Comparison of ENCODE assay signal across 1 cellular context in the genomic region with DNA sequence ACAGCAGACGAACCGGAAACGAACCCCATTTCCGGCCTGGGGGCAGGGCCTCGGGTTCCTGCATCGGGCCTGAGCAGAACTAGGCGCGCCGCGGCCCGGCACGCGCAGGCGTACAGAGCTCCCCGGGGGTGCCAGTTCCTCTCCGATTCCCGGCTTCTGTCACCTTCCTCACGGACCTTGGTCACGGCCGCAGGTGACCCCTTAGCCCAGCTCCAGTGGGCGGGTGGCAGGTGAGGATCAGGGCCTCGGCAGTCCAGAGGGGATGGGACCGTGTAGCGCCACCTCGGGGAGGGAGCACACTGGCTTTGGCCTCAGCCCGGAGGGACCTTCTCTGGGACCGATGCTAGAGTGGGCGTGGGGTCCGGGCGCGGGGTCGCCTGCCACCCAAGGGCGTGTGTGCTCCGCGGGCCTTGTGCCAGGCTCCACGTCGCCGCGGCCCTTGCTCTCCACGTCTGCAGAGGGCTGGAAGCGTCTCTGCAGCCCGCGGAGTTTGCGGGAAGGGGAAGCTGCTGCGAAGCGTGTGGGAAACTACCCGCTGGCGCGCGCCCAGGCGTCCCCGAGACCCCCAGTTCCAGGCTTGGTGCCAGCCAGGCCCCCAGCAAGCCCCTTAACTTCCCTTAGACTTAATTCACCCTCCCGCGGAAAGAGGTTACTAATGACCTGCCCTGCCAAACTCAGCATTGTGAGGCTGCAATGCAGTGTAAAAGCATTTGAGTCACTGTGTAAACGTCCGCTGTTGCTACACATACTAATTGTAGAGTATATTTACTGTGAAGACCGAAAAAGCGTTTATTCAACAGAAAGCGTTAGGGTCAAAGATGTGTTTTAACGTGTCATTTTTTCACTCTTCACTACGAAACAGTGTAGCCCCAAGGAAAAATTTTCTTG.
A peak's percentile ranks its signal among the peaks of the same experiment; 100 is the strongest.
TF ChIP-seq lines count a peak whose summit lies in the region.

A gene (plus strand): TSS at position 48 of the 888 bp plus-strand sequence. CDS start 7,930 bp downstream, outside the sequence.

TF ChIP-seq in WTC11, 78 proteins besides CTCF, POLR2A, EP300 and RAD21 (continued from another document):
- TF ChIP-seq, protein P1, sequence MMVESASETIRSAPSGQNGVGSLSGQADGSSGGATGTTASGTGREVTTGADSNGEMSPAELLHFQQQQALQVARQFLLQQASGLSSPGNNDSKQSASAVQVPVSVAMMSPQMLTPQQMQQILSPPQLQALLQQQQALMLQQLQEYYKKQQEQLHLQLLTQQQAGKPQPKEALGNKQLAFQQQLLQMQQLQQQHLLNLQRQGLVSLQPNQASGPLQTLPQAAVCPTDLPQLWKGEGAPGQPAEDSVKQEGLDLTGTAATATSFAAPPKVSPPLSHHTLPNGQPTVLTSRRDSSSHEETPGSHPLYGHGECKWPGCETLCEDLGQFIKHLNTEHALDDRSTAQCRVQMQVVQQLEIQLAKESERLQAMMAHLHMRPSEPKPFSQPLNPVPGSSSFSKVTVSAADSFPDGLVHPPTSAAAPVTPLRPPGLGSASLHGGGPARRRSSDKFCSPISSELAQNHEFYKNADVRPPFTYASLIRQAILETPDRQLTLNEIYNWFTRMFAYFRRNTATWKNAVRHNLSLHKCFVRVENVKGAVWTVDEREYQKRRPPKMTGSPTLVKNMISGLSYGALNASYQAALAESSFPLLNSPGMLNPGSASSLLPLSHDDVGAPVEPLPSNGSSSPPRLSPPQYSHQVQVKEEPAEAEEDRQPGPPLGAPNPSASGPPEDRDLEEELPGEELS (CRISPR knock-in tag; IDR thresholded peaks at IDR 0.05), result peak; percentile 65
- peak; percentile 72; the same call in 1 of the 2 replicates for TF ChIP-seq TEAD1 (CRISPR knock-in tag; IDR thresholded peaks at IDR 0.05)
- no peak for TF ChIP-seq GTF2I (CRISPR knock-in tag; conservative IDR thresholded peaks at IDR 0.05)
- peak; percentile 79; the same call in 1 of the 2 replicates for TF ChIP-seq TCF7 (CRISPR knock-in tag; IDR thresholded peaks at IDR 0.05; ENCODE audit: low read depth)
- TF ChIP-seq, protein P2, sequence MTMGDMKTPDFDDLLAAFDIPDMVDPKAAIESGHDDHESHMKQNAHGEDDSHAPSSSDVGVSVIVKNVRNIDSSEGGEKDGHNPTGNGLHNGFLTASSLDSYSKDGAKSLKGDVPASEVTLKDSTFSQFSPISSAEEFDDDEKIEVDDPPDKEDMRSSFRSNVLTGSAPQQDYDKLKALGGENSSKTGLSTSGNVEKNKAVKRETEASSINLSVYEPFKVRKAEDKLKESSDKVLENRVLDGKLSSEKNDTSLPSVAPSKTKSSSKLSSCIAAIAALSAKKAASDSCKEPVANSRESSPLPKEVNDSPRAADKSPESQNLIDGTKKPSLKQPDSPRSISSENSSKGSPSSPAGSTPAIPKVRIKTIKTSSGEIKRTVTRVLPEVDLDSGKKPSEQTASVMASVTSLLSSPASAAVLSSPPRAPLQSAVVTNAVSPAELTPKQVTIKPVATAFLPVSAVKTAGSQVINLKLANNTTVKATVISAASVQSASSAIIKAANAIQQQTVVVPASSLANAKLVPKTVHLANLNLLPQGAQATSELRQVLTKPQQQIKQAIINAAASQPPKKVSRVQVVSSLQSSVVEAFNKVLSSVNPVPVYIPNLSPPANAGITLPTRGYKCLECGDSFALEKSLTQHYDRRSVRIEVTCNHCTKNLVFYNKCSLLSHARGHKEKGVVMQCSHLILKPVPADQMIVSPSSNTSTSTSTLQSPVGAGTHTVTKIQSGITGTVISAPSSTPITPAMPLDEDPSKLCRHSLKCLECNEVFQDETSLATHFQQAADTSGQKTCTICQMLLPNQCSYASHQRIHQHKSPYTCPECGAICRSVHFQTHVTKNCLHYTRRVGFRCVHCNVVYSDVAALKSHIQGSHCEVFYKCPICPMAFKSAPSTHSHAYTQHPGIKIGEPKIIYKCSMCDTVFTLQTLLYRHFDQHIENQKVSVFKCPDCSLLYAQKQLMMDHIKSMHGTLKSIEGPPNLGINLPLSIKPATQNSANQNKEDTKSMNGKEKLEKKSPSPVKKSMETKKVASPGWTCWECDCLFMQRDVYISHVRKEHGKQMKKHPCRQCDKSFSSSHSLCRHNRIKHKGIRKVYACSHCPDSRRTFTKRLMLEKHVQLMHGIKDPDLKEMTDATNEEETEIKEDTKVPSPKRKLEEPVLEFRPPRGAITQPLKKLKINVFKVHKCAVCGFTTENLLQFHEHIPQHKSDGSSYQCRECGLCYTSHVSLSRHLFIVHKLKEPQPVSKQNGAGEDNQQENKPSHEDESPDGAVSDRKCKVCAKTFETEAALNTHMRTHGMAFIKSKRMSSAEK (CRISPR knock-in tag; IDR thresholded peaks at IDR 0.05; ENCODE audit: borderline replicate concordance), result no peak
